Comparison of ENCODE assay signal across 11 cellular contexts in genomic region chr5:138636401-138636944, GRCh38.
"Had no signal": no experiment of that assay in that cellular context is flagged by ENCODE, and none has a peak within 500 bp of the region (broad histone marks: within the 10 kb centered on the region; RNA-seq: fewer than 3 reads in every experiment).

No MANE protein-coding gene starts in this region.

- H3K4me3 Mint-ChIP-seq: activated naive CD4-positive, alpha-beta T cell treated with anti-CD3 and anti-CD28 coated beads, Interleukin-2, amount 50 U/mL, for 24 hours; dendritic cell treated with granulocyte-macrophage colony-stimulating factor and Interleukin-4, amounts not matched to agents 40 ng/mL and 50 ng/mL, for 4 days; effector memory CD8-positive, alpha-beta T cell; natural killer cell treated with Interleukin-12 subunit alpha and Interleukin-12 subunit beta and Interleukin-15 and Interleukin-18, amount 100 ng/mL, for 72 hours; stimulated activated naive CD8-positive, alpha-beta T cell treated with anti-CD3 and anti-CD28 coated beads, Interleukin-15, Interleukin-2, amounts not matched to agents 100 ng/mL and 50 ng/mL, for 24 hours had no signal

- H3K9me3 Mint-ChIP-seq: activated naive CD4-positive, alpha-beta T cell treated with anti-CD3 and anti-CD28 coated beads, Interleukin-2, amount 50 U/mL, for 24 hours; activated T-helper 2 cell treated with anti-CD3 and anti-CD28 coated beads, Interferon-gamma antibody, Interleukin-2, Interleukin-4, amounts not matched to agents 10 μg/mL and 5 μg/mL and 100 μg/mL, durations not matched to agents 14 hours and 24 hours and 36 hours; dendritic cell treated with granulocyte-macrophage colony-stimulating factor and Interleukin-4, amounts not matched to agents 40 ng/mL and 50 ng/mL, for 4 days; effector memory CD8-positive, alpha-beta T cell; natural killer cell treated with Interleukin-12 subunit alpha and Interleukin-12 subunit beta and Interleukin-15 and Interleukin-18, amount 100 ng/mL, for 72 hours; stimulated activated naive CD8-positive, alpha-beta T cell treated with anti-CD3 and anti-CD28 coated beads, Interleukin-15, Interleukin-2, amounts not matched to agents 100 ng/mL and 50 ng/mL, for 24 hours had no signal

- H3K4me1 Mint-ChIP-seq: activated naive CD4-positive, alpha-beta T cell treated with anti-CD3 and anti-CD28 coated beads, Interleukin-2, amount 50 U/mL, for 24 hours had no signal

- H3K36me3 Mint-ChIP-seq: natural killer cell treated with Interleukin-12 subunit alpha and Interleukin-12 subunit beta and Interleukin-15 and Interleukin-18, amount 100 ng/mL, for 72 hours had no signal

- ATAC-seq: activated CD4-positive, CD25-positive, alpha-beta regulatory T cell treated with anti-CD3 and anti-CD28 coated beads, Interleukin-2, amount 50 U/mL, for 24 hours; effector memory CD8-positive, alpha-beta T cell; left lobe of liver; natural killer cell treated with Interleukin-12 subunit alpha and Interleukin-12 subunit beta and Interleukin-15 and Interleukin-18, amount 100 ng/mL, for 72 hours; psoas muscle; sciatic nerve had no signal

- DNase-seq: effector memory CD8-positive, alpha-beta T cell; psoas muscle; stimulated activated CD4-positive, alpha-beta T cell treated with anti-CD3 and anti-CD28 coated beads, Interleukin-2, amount 100 ng/mL, for 48 hours had no signal

- H3K27ac Mint-ChIP-seq: activated naive CD4-positive, alpha-beta T cell treated with anti-CD3 and anti-CD28 coated beads, Interleukin-2, amount 50 U/mL, for 24 hours; activated T-helper 2 cell treated with anti-CD3 and anti-CD28 coated beads, Interferon-gamma antibody, Interleukin-2, Interleukin-4, amounts not matched to agents 10 μg/mL and 5 μg/mL and 100 μg/mL, durations not matched to agents 14 hours and 24 hours and 36 hours; dendritic cell treated with granulocyte-macrophage colony-stimulating factor and Interleukin-4, amounts not matched to agents 40 ng/mL and 50 ng/mL, for 4 days; effector memory CD8-positive, alpha-beta T cell; natural killer cell treated with Interleukin-12 subunit alpha and Interleukin-12 subunit beta and Interleukin-15 and Interleukin-18, amount 100 ng/mL, for 72 hours; stimulated activated naive CD8-positive, alpha-beta T cell treated with anti-CD3 and anti-CD28 coated beads, Interleukin-15, Interleukin-2, amounts not matched to agents 100 ng/mL and 50 ng/mL, for 24 hours had no signal
